8 cellular contexts compared by ENCODE assay signal in genomic region chr11:235998-236773, GRCh38. TPM values are rescaled to one million over a fixed set of nuclear protein-coding genes. Genes with fewer than 3 reads are reported as not detected.
DNase-seq lines count a peak whose midpoint lies in the region; ATAC-seq, FAIRE-seq and TF ChIP-seq lines count a peak whose summit lies in the region.

TSS of gene SIRT3 (minus strand) at chr11:236342. CDS start at chr11:236328, 14 bp downstream.

- peak; percentile 70 to 89 for DNase-seq in NCI-H187 (lab: John Stamatoyannopoulos, UW)
- DNase-seq in T-helper 9 cell = peak; percentile 82
- DNase-seq in astrocyte (ENCODE audit: low read depth) = peak; percentile 56
- DNase-seq in hepatocyte (ENCODE audit: low spot score) = peak; percentile 94
- peak; percentile 19 for DNase-seq in retinal pigment epithelial cell (ENCODE audit: low read depth)
- DNase-seq in OCI-M2 (lab: John Stamatoyannopoulos, UW; ENCODE audit: unreplicated experiment) = no peak

- H3K9me2 ChIP-seq in hepatocyte (replicated peaks; ENCODE audit: insufficient read depth) = no peaks in the 10 kb centered on the region

- H3K4me1 Mint-ChIP-seq in astrocyte (ENCODE audit: low read depth, unreplicated experiment) = peaks cover 11% of the 10 kb centered on the region

- H3K4me3 Mint-ChIP-seq in astrocyte (ENCODE audit: unreplicated experiment) = peak within 1 kb of the TSS; percentile 95

- peak within 1 kb of the TSS; percentile 97 for H3K27ac Mint-ChIP-seq in astrocyte (ENCODE audit: unreplicated experiment)

- ATAC-seq in GM18502 (IDR thresholded peaks at IDR 0.05; ENCODE audit: poor library complexity, unreplicated experiment) (peak; percentile 78), HG02870 (IDR thresholded peaks at IDR 0.05; ENCODE audit: unreplicated experiment) (peak; percentile 77)

- no peaks in the 10 kb centered on the region for H3K27me3 Mint-ChIP-seq in astrocyte (ENCODE audit: low read depth, unreplicated experiment)

- H3K9me3 ChIP-seq in astrocyte (ENCODE audit: insufficient read depth, low read depth, low read length) (no peaks in the 10 kb centered on the region), hepatocyte (ENCODE audit: low read depth) (no peaks in the 10 kb centered on the region)

- H3K4me3 ChIP-seq in astrocyte (ENCODE audit: insufficient read depth, low read depth, low read length) (peak within 1 kb of the TSS; percentile 95), hepatocyte (peak within 1 kb of the TSS; percentile 91), retinal pigment epithelial cell (ENCODE audit: low read length) (peak within 1 kb of the TSS; percentile 95)

- no peak for FAIRE-seq in astrocyte (lab: Jason Lieb, UNC)

- peak within 1 kb of the TSS; percentile 84 for H3K27ac ChIP-seq in astrocyte (ENCODE audit: low read depth, low read length)
- H3K27ac ChIP-seq in hepatocyte = peak within 1 kb of the TSS; percentile 100

- TF ChIP-seq CTCF in astrocyte (IDR thresholded peaks at IDR 0.05; ENCODE audit: insufficient read depth, low read depth, low read length) = no peak
- no peak for TF ChIP-seq CTCF in hepatocyte (IDR thresholded peaks at IDR 0.05; ENCODE audit: poor library complexity)
- TF ChIP-seq CTCF in retinal pigment epithelial cell (conservative IDR thresholded peaks at IDR 0.05; ENCODE audit: low read depth, low read length) = peak; percentile 4

- no peaks in the 10 kb centered on the region for H3K9me3 Mint-ChIP-seq in astrocyte (ENCODE audit: unreplicated experiment)

- WGBS in hepatocyte (ENCODE audit: low lambda C conversion rate, missing lambda C conversion rate) = 0% methylated on average over 32 of the region's 69 CpGs

- H3K4me1 ChIP-seq in astrocyte (ENCODE audit: insufficient read depth, low read length) = peaks cover 3% of the 10 kb centered on the region
- H3K4me1 ChIP-seq in hepatocyte (ENCODE audit: insufficient read depth) = peaks cover 10% of the 10 kb centered on the region

- H3K4me2 ChIP-seq in astrocyte (ENCODE audit: low read length) (peak within 1 kb of the TSS; percentile 96), hepatocyte (peak within 1 kb of the TSS; percentile 99)

- H3K9ac ChIP-seq in astrocyte (ENCODE audit: low read length) = peak within 1 kb of the TSS; percentile 97

- H2AFZ ChIP-seq in astrocyte (ENCODE audit: low read depth, low read length) (peak within 1 kb of the TSS; percentile 86), hepatocyte (peak within 1 kb of the TSS; percentile 100)

- peaks cover 7% of the 10 kb centered on the region for H3K36me3 Mint-ChIP-seq in astrocyte (ENCODE audit: low read depth, unreplicated experiment)

- H3K79me2 ChIP-seq in astrocyte (ENCODE audit: insufficient read depth, low read length) (peaks cover 48% of the 10 kb centered on the region), hepatocyte (peaks cover 63% of the 10 kb centered on the region)

- H3K36me3 ChIP-seq in astrocyte (ENCODE audit: insufficient read depth, low read length) = no peaks in the 10 kb centered on the region
- H3K36me3 ChIP-seq in hepatocyte (replicated peaks; ENCODE audit: insufficient read depth, low read depth) = no peaks in the 10 kb centered on the region

- H3K27me3 ChIP-seq in astrocyte (ENCODE audit: insufficient read depth, low read length) = no peaks in the 10 kb centered on the region
- no peaks in the 10 kb centered on the region for H3K27me3 ChIP-seq in hepatocyte

- H4K20me1 ChIP-seq in astrocyte (ENCODE audit: insufficient read depth, low read length) = peaks cover 32% of the 10 kb centered on the region
- no peaks in the 10 kb centered on the region for H4K20me1 ChIP-seq in hepatocyte (ENCODE audit: insufficient read depth, poor library complexity, severe bottlenecking)

RNA-seq across cellular contexts. Expression of gene SIRT3, which starts in this region (rescaled TPM):
- 10.9 and 12.0 TPM in 2 replicates for total RNA-seq in astrocyte
- 11.2 and 15.5 TPM in 2 replicates for total RNA-seq in hepatocyte
- 23.4 and 27.4 TPM in 2 replicates for polyA plus RNA-seq in hepatocyte
